In the genomic region with DNA sequence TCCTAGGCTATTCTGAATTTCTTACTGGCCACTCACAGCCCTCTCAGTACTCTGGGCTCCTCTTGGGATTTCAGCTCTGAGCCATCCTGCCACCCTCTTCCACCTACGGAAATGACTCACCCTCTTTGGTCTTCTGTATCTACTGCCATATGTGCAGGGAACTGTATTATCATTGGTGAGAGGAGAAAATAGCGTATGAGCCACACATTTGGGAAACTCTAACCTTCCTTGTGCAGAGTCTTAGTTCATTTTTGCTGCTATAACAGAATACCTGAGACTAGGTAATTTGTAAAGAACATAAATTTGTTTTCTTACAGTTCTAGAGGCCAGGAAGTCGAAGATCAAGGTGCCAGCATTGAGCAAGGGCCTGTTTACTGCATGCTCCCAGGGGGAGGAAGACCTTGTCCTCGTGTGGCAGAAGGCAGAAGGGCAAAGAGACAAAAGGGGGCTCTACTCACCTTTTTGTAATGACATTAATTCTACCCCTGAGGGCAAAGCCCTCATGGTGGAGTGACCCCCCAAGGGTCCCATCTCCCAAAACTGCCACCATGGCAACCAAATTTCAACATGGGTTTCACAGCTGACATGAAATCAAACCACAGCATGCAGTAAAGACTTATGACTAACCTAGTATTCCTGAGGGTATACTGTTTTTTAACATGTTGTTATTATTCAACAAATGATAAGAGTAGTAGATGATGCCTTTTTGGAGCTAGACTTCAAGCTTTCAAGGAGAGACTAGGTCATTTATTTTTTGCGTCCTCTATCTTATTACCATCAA, we compare ENCODE assay signal across 8 cellular contexts.
DNase-seq lines count a peak whose midpoint lies in the region; ATAC-seq and TF ChIP-seq lines count a peak whose summit lies in the region.

No MANE protein-coding gene starts in this region.

- no peak overlapping the region for H3K4me3 Mint-ChIP-seq in MCF 10A (ENCODE audit: unreplicated experiment)

- no peak overlapping the region for H3K27ac ChIP-seq in breast epithelium
- H3K27ac ChIP-seq in substantia nigra (ENCODE audit: low read depth, low read length, poor library complexity, severe bottlenecking): peak overlapping the region; percentile 29

- CTCF ChIA-PET in MCF 10A (lab: Yijun Ruan, JAX): interaction anchor here (0.7 to 0.8 kb wide), 2 partner anchors 31 to 240 kb away, joined by 5 to 6 read pairs; no protein-coding TSS in a partner anchor

- H3K27me3 Mint-ChIP-seq in MCF 10A (ENCODE audit: insufficient read depth, unreplicated experiment): no peaks in the 10 kb centered on the region

- peaks cover 25% of the 10 kb centered on the region for H3K4me1 Mint-ChIP-seq in MCF 10A (ENCODE audit: insufficient read depth, unreplicated experiment)

- no peak for TF ChIP-seq CTCF in MCF 10A (IDR thresholded peaks at IDR 0.05; ENCODE audit: unreplicated experiment)
- no peak for TF ChIP-seq CTCF in breast epithelium (IDR thresholded peaks at IDR 0.05)

- DNase-seq in MCF 10A (ENCODE audit: unreplicated experiment) (peak; percentile 89), breast epithelium (ENCODE audit: low spot score in 2 of 2) (no peak), RPMI7951 (ENCODE audit: low read depth) (peak; percentile 93), epidermal melanocyte (ENCODE audit: insufficient read length, low spot score) (peak; percentile 44), substantia nigra (lab: John Stamatoyannopoulos, UW) (peak in 1 of 49 donors; percentile 11), NCI-H146 (lab: John Stamatoyannopoulos, UW) (no peak)

- no peaks in the 10 kb centered on the region for H3K36me3 ChIP-seq in breast epithelium

- H3K27me3 ChIP-seq in breast epithelium: no peaks in the 10 kb centered on the region

- no peaks in the 10 kb centered on the region for H3K9me3 ChIP-seq in breast epithelium

- H3K9me3 Mint-ChIP-seq in MCF 10A (ENCODE audit: unreplicated experiment): no peaks in the 10 kb centered on the region

- POLR2A ChIA-PET in MCF 10A (lab: Yijun Ruan, JAX): interaction anchor here (0.7 to 1.3 kb wide), 6 partner anchors 8 to 62 kb away, joined by 3 to 4 read pairs (median 3); no protein-coding TSS in a partner anchor

- H3K27ac Mint-ChIP-seq in MCF 10A (ENCODE audit: low read depth, unreplicated experiment): peak overlapping the region; percentile 67

- H3K36me3 Mint-ChIP-seq in MCF 10A (ENCODE audit: insufficient read depth, unreplicated experiment): peaks cover 5% of the 10 kb centered on the region

- no peak overlapping the region for H3K4me3 ChIP-seq in breast epithelium

- TF ChIP-seq POLR2A in breast epithelium (IDR thresholded peaks at IDR 0.05): no peak

- BruUV-seq in MCF 10A (replicated peaks; lab: Mats Ljungman, UMichigan): no TSS peak

- ATAC-seq in HG03469 (IDR thresholded peaks at IDR 0.05; ENCODE audit: unreplicated experiment) (no peak), GM18511 (IDR thresholded peaks at IDR 0.05; ENCODE audit: unreplicated experiment) (no peak)

- intact Hi-C loops in MCF 10A (cut with micrococcal nuclease): no loop called here
- intact Hi-C loops in breast epithelium (cut with DNase I; ENCODE audit: low total_unique reads): no loop called here

- no peaks in the 10 kb centered on the region for H3K4me1 ChIP-seq in breast epithelium

Comparison
In these comparisons a context has a peak if more than half of its experiments do, and no peak if none do; other contexts are left out.
1. DNase-seq: peak in MCF 10A (single experiment), RPMI7951 (single experiment) and epidermal melanocyte (single experiment); none in breast epithelium (0 of 2) and NCI-H146 (single experiment).